In genomic region chr3:48301020-48301813, GRCh38 we compare ENCODE assay signal across 8 cellular contexts. TPM values are rescaled to one million over a fixed set of nuclear protein-coding genes. Genes with fewer than 3 reads are reported as not detected.
DNase-seq lines count a peak whose midpoint lies in the region; ATAC-seq and TF ChIP-seq lines count a peak whose summit lies in the region.

Gene NME6 (minus strand): TSS chr3:48301367.

- H3K36me3 Mint-ChIP-seq in type B pancreatic cell = peaks cover 38% of the 10 kb centered on the region

- no peaks in the 10 kb centered on the region for H3K27me3 ChIP-seq in adrenal gland
- no peaks in the 10 kb centered on the region for H3K27me3 ChIP-seq in heart left ventricle

- DNase-seq in NCI-H146 treated with DMSO at 0.1 percent for 48 hours (lab: John Stamatoyannopoulos, UW; ENCODE audit: unreplicated experiment) = peak; percentile 61
- peak; percentile 75 to 93 (median 80) for DNase-seq in T-helper 1 cell
- peak; percentile 87 to 94 (median 90) for DNase-seq in adrenal gland
- DNase-seq in heart left ventricle = peak; percentile 91 to 95 (median 94)
- DNase-seq in posterior cingulate gyrus = peak; percentile 80 to 98 (median 89)
- DNase-seq in type B pancreatic cell (ENCODE audit: extremely low spot score, unreplicated experiment) = peak; percentile 95

- H3K27ac ChIP-seq in adrenal gland (peak within 1 kb of the TSS; percentile 23 to 96 (median 84)), heart left ventricle (peak within 1 kb of the TSS; percentile 90 to 99 (median 96))

- no peaks in the 10 kb centered on the region for H3K27me3 Mint-ChIP-seq in type B pancreatic cell

- intact Hi-C loops in adrenal gland (cut with DNase I) = no loop called here
- intact Hi-C loops in heart left ventricle (cut with DNase I) = no loop called here
- intact Hi-C loops in posterior cingulate gyrus (cut with DNase I) = no loop called here

- peak within 1 kb of the TSS; percentile 94 for H3K4me3 Mint-ChIP-seq in type B pancreatic cell

- H3K9me3 ChIP-seq in adrenal gland (replicated peaks in 1 of 3) = no peaks in the 10 kb centered on the region
- peaks cover 0 to 10% (median 0%) of the 10 kb centered on the region in 12 donors for H3K9me3 ChIP-seq in heart left ventricle

- H3K4me1 ChIP-seq in adrenal gland (replicated peaks in 1 of 2) (peaks cover 6 to 20% of the 10 kb centered on the region in 2 donors), heart left ventricle (peaks cover 0 to 20% (median 15%) of the 10 kb centered on the region in 12 donors)

- no peaks in the 10 kb centered on the region for H3K9me3 Mint-ChIP-seq in type B pancreatic cell

- 0 to 2% (median 0%) methylated on average over 11 to 70 of the region's 70 CpGs; no CpG with 5 or more reads in 1 of the 4 donors for WGBS in adrenal gland, 4 donors
- 0 to 1% (median 0%) methylated on average over 36 to 70 of the region's 70 CpGs for WGBS in heart left ventricle, 4 donors

- ATAC-seq in HG02840 (IDR thresholded peaks at IDR 0.05; ENCODE audit: low FRiP score, unreplicated experiment) (peak; percentile 71), heart left ventricle (peak; percentile 94 to 99 (median 98))

- peak; percentile 80 for TF ChIP-seq POLR2A in GM10847 (IDR thresholded peaks at IDR 0.05; ENCODE audit: extremely low read depth, insufficient read length)
- peak; percentile 48 to 53 for TF ChIP-seq POLR2A in adrenal gland (IDR thresholded peaks at IDR 0.05)
- peak in 1 of 2 donors; percentile 71 for TF ChIP-seq POLR2A in heart left ventricle (IDR thresholded peaks at IDR 0.05)

- TF ChIP-seq CTCF in adrenal gland (IDR thresholded peaks at IDR 0.05) (peak in 2 of 6 experiments; percentile 6 to 27), heart left ventricle (IDR thresholded peaks at IDR 0.05) (peak in 1 of 12 donors; percentile 24), type B pancreatic cell (conservative IDR thresholded peaks at IDR 0.05) (peak; percentile 28)

- H3K4me1 Mint-ChIP-seq in type B pancreatic cell (ENCODE audit: unreplicated experiment) = peaks cover 24% of the 10 kb centered on the region

- H3K4me3 ChIP-seq in adrenal gland = peak within 1 kb of the TSS; percentile 58 to 97 (median 88)
- peak within 1 kb of the TSS; percentile 33 to 94 (median 89) for H3K4me3 ChIP-seq in heart left ventricle

- peak within 1 kb of the TSS; percentile 95 for H3K27ac Mint-ChIP-seq in type B pancreatic cell

- H3K36me3 ChIP-seq in adrenal gland (replicated peaks in 1 of 2) (peaks cover 0 to 20% of the 10 kb centered on the region in 2 donors), heart left ventricle (peaks cover 0 to 25% (median 20%) of the 10 kb centered on the region in 9 donors)

RNA-seq across cellular contexts. Expression of gene NME6, which starts in this region (rescaled TPM):
- 10 to 100 TPM; 17.9 to 38.1 (median 24.7) TPM for total RNA-seq in adrenal gland
- 10 to 100 TPM in 2 of 3 donors, 1 to 10 TPM in 1; 9.7 to 15.5 (median 12.6) TPM for polyA plus RNA-seq in adrenal gland
- 10 to 100 TPM; 14.4 to 24.7 (median 19.8) TPM for total RNA-seq in heart left ventricle
- 10 to 100 TPM; 12.3 to 20.7 TPM for polyA plus RNA-seq in heart left ventricle
- total RNA-seq in type B pancreatic cell (ENCODE audit: low replicate concordance) = 30.8 and 33.8 TPM in 2 replicates

Comparison
In these comparisons a context has a peak if more than half of its experiments do, and no peak if none do; other contexts are left out.
1. Peak in every context shown above with its lines: DNase-seq, ATAC-seq, H3K4me3 ChIP-seq and H3K27ac ChIP-seq.